ENCODE assay signal across 8 cellular contexts in the genomic region with DNA sequence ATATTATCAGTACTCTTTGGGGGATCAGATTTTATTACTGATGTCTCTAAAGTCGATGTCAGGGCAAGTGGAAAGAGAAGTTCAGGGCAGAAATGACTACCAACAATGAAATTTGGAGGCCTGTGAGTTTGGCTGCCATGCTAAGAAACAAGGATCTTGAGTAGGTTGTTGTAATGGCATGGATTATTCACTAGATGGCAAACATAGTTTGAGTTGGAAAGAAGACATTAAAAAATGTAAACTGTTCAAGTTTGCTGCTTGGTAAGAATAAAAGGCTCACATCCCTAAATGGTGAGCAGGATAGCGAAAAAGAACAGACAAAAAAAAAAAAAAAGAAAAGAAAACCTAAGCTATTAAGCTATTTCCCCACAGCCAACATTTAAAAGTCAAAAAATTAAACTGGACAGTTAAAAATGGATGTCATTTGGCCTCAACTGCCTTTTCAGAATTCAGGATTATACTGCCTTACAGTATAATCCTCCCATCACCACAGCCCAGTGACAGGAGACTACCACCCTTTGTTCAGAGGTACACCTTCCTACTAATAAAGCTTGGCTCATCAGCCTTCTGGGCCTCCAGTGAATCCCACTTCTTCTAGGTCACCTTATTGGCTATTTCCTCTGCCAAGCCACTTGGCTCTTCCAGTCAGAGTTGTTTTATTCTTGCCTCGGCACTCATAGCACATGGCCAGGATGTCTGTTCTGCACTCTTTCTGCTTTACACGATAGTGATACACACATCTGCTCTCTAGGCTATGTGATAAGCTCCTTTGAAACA.
A peak's percentile ranks its signal among the peaks of the same experiment; 100 is the strongest.
DNase-seq lines count a peak whose midpoint lies in the region; ATAC-seq, FAIRE-seq and TF ChIP-seq lines count a peak whose summit lies in the region.

No MANE protein-coding gene starts in this region.

- peak; percentile 63 for DNase-seq in NCI-H146 (lab: John Stamatoyannopoulos, UW)
- peak; percentile 16 for DNase-seq in WERI-Rb-1
- DNase-seq in left ventricle myocardium inferior, result no peak
- peak; percentile 32 for DNase-seq in small intestine

- H3K4me3 ChIP-seq in ACC112 (ENCODE audit: low read depth, low read length) (no peak overlapping the region), GM12875 (ENCODE audit: low read depth, low read length) (no peak overlapping the region), WERI-Rb-1 (ENCODE audit: low read depth, low read length) (no peak overlapping the region), left ventricle myocardium inferior (no peak overlapping the region), small intestine (ENCODE audit: low read depth in 1 of 2, low read length in 2 of 2) (no peak overlapping the region)

- FAIRE-seq in small intestine (lab: Jason Lieb, UNC), result no peak

- intact Hi-C loops in left ventricle myocardium inferior (cut with micrococcal nuclease), result loop anchor here (10.0 kb wide), 1 partner anchor 118 kb away; no protein-coding TSS in a partner anchor

- peaks cover 3% of the 10 kb centered on the region for H3K4me1 ChIP-seq in ACC112 (ENCODE audit: control insufficient read depth, insufficient read depth, low read length, unreplicated experiment)
- H3K4me1 ChIP-seq in left ventricle myocardium inferior, result peaks cover 92% of the 10 kb centered on the region
- no peaks in the 10 kb centered on the region for H3K4me1 ChIP-seq in small intestine (ENCODE audit: control insufficient read depth in 2 of 2, insufficient read depth in 1 of 2, low read depth in 1 of 2, low read length in 1 of 2)

- H3K36me3 ChIP-seq in ACC112 (ENCODE audit: insufficient read depth, low read length) (no peaks in the 10 kb centered on the region), WERI-Rb-1 (no peaks in the 10 kb centered on the region), left ventricle myocardium inferior (peaks cover 12% of the 10 kb centered on the region), small intestine (ENCODE audit: control insufficient read depth in 2 of 2, insufficient read depth in 2 of 2, low read length in 2 of 2) (peaks cover 3 to 5% of the 10 kb centered on the region in 2 donors)

- 39 to 56% (median 45%) methylated on average over 4 of the region's 4 CpGs for WGBS in small intestine, 3 donors

- H2AFZ ChIP-seq in ACC112 (ENCODE audit: low read length, unreplicated experiment), result peak overlapping the region; percentile 90

- H3K27ac ChIP-seq in ACC112 (ENCODE audit: low read depth, low read length) (peak overlapping the region; percentile 38; the same call in 1 of the 2 replicates), WERI-Rb-1 (peak overlapping the region; percentile 57), left ventricle myocardium inferior (replicated peaks) (peak overlapping the region; percentile 83), small intestine (ENCODE audit: low read depth in 1 of 2, low read length in 1 of 2) (peak overlapping the region; percentile 16 to 49)

- no peaks in the 10 kb centered on the region for H3K79me2 ChIP-seq in ACC112 (ENCODE audit: control insufficient read depth, insufficient read depth, low read length, unreplicated experiment)

- ATAC-seq in GM21717 (IDR thresholded peaks at IDR 0.05; ENCODE audit: unreplicated experiment) (no peak), GM19328 (IDR thresholded peaks at IDR 0.05; ENCODE audit: unreplicated experiment) (no peak)

- H3K9me3 ChIP-seq in WERI-Rb-1 (ENCODE audit: severe bottlenecking) (no peaks in the 10 kb centered on the region), left ventricle myocardium inferior (replicated peaks) (no peaks in the 10 kb centered on the region), small intestine (ENCODE audit: control insufficient read depth, low read depth) (no peaks in the 10 kb centered on the region)

- H3K27me3 ChIP-seq in ACC112 (ENCODE audit: insufficient read depth, low read length), result no peaks in the 10 kb centered on the region
- H3K27me3 ChIP-seq in WERI-Rb-1 (ENCODE audit: insufficient read depth, low read depth, severe bottlenecking), result no peaks in the 10 kb centered on the region
- H3K27me3 ChIP-seq in left ventricle myocardium inferior (ENCODE audit: low read depth), result no peaks in the 10 kb centered on the region
- H3K27me3 ChIP-seq in small intestine (ENCODE audit: control insufficient read depth in 2 of 2, insufficient read depth in 2 of 2, low read length in 2 of 2), result no peaks in the 10 kb centered on the region

- TF ChIP-seq CTCF in GM12875 (IDR thresholded peaks at IDR 0.05; ENCODE audit: borderline replicate concordance, insufficient read depth, low read depth, low read length) (peak; percentile 41), WERI-Rb-1 (IDR thresholded peaks at IDR 0.05; ENCODE audit: low read depth, low read length) (peak; percentile 17; the same call in 1 of the 2 replicates), left ventricle myocardium inferior (IDR thresholded peaks at IDR 0.05; ENCODE audit: borderline replicate concordance) (peak; percentile 70)

Comparison
In these comparisons a context has a peak if more than half of its experiments do, and no peak if none do; other contexts are left out.
1. H3K27ac ChIP-seq: peak in every context shown above with its lines; median percentile 83 in left ventricle myocardium inferior; 57 in WERI-Rb-1; 38 in ACC112; 32 in small intestine.
2. CTCF ChIP-seq: peak in every context shown above with its lines; median percentile 70 in left ventricle myocardium inferior; 41 in GM12875; 17 in WERI-Rb-1.